Comparison of ENCODE assay signal across 9 cellular contexts in genomic region chr4:30719363-30720020, GRCh38. TPM values are rescaled to one million over a fixed set of nuclear protein-coding genes. Genes with fewer than 3 reads are reported as not detected.
A peak's percentile ranks its signal among the peaks of the same experiment; 100 is the strongest.
DNase-seq lines count a peak whose midpoint lies in the region; ATAC-seq and TF ChIP-seq lines count a peak whose summit lies in the region.
"Had no signal": no experiment of that assay in that cellular context is flagged by ENCODE, and none has a peak within 500 bp of the region (broad histone marks: within the 10 kb centered on the region; RNA-seq: fewer than 3 reads in every experiment).

No MANE protein-coding gene starts in this region.

- ATAC-seq in HG02870 (IDR thresholded peaks at IDR 0.05; ENCODE audit: unreplicated experiment) (no peak), HG03095 (IDR thresholded peaks at IDR 0.05; ENCODE audit: unreplicated experiment) (no peak)

- H3K9me3 ChIP-seq in ascending aorta: no peaks in the 10 kb centered on the region

- H3K27ac ChIP-seq in ascending aorta: peak overlapping the region; percentile 76 to 85

- H3K4me3 ChIP-seq in ascending aorta (peak overlapping the region; percentile 57 to 85), retinal pigment epithelial cell (ENCODE audit: low read length) (peak overlapping the region; percentile 92)

- intact Hi-C loops in ascending aorta (cut with DNase I): loop anchor here (2.0 to 5.0 kb wide), 6 partner anchors 38 to 369 kb away; no protein-coding TSS in a partner anchor

- peaks cover 0 to 6% of the 10 kb centered on the region in 2 donors for H3K36me3 ChIP-seq in ascending aorta

- DNase-seq in NCI-H510A treated with DMSO at 0.1 percent for 48 hours (lab: John Stamatoyannopoulos, UW) (peak; percentile 21), NCI-H510A (lab: John Stamatoyannopoulos, UW) (no peak), NCI-H1092 treated with DMSO at 0.1 percent for 48 hours (lab: John Stamatoyannopoulos, UW) (peak; percentile 44), ascending aorta (ENCODE audit: low spot score in 2 of 2) (peak in 1 of 2 donors; percentile 93), hippocampal formation (lab: John Stamatoyannopoulos, UW) (peak; percentile 35 to 39), retinal pigment epithelial cell (ENCODE audit: low read depth) (no peak)
- DNase-seq: DND-41 had no signal

- TF ChIP-seq CTCF in ascending aorta (IDR thresholded peaks at IDR 0.05): no peak
- TF ChIP-seq CTCF in retinal pigment epithelial cell (conservative IDR thresholded peaks at IDR 0.05; ENCODE audit: low read depth, low read length): no peak

- H3K27me3 ChIP-seq in ascending aorta: no peaks in the 10 kb centered on the region

- H3K4me1 ChIP-seq in ascending aorta: no peaks in the 10 kb centered on the region

RNA-seq across cellular contexts. Expression of gene PCDH7, which starts 0.7 kb away (rescaled TPM):
- 127 TPM for total RNA-seq in ascending aorta

Comparison
In these comparisons a context has a peak if more than half of its experiments do, and no peak if none do; other contexts are left out.
1. DNase-seq: peak in NCI-H510A treated with DMSO at 0.1 percent for 48 hours (single experiment), NCI-H1092 treated with DMSO at 0.1 percent for 48 hours (single experiment) and hippocampal formation (2 of 2); none in NCI-H510A (single experiment) and retinal pigment epithelial cell (single experiment).